8 cellular contexts compared by ENCODE assay signal in the genomic region with DNA sequence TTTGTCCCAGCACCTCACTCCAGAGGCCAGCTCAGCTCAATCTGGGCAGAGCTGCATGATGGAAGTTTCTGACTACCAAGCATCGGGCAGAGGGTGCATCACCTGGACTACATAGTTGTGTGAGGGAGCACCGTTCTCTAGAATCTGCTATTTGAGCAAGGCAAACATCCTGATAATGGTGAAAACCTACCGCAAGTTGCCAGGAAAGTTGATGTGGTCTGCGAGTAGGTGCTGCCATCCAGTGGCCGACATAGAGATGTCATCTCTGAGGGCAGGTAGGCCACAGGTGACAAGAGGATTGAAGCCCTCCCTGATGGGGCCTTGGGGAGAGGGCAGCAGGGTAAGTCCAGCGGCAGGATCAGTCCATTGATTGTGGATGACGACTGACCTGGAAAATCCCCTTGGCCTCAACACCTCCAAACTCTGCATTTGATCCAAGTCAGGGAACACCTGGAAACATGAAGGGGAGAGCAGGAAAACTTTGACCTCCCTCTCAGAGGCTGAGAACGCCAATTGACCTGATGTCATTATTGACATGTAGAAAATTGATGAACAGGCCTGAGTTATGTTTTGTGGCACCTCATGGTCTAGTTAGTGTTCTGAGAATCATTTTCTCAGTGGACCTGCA. TPM values are rescaled to one million over a fixed set of nuclear protein-coding genes. Genes with fewer than 3 reads are reported as not detected.
DNase-seq lines count a peak whose midpoint lies in the region; ATAC-seq and TF ChIP-seq lines count a peak whose summit lies in the region.

No MANE protein-coding gene starts in this region.

- peak; percentile 66 for TF ChIP-seq CTCF in A673 (conservative IDR thresholded peaks at IDR 0.05; ENCODE audit: low read depth, low read length)

- DNase-seq in A673 (ENCODE audit: low spot score), result peak; percentile 18
- DNase-seq in NOMO-1 treated with dmso at 0.1 percent for 144 hours (lab: John Stamatoyannopoulos, UW; ENCODE audit: unreplicated experiment), result peak; percentile 4
- peak; percentile 14 for DNase-seq in cerebellar cortex (ENCODE audit: low spot score)
- DNase-seq in stimulated activated CD4-positive, alpha-beta T cell treated with anti-CD3 and anti-CD28 coated beads, Interleukin-15, amount 100 ng/mL, for 48 hours (ENCODE audit: low read depth in 2 of 2), result peak; percentile 7 to 8
- DNase-seq in NCI-H1436 (lab: John Stamatoyannopoulos, UW), result no peak

- H3K9me3 ChIP-seq in A673 (ENCODE audit: low read depth, low read length, poor library complexity, severe bottlenecking), result no peaks in the 10 kb centered on the region

- no peak overlapping the region for H3K4me3 ChIP-seq in A673 (ENCODE audit: low read depth, low read length, poor library complexity, severe bottlenecking)

- POLR2A ChIA-PET in A673 (lab: Charles Lee; ENCODE audit: low non-redundant PET), result no interaction called here

- H3K4me1 ChIP-seq in A673 (ENCODE audit: insufficient read depth, low read length, poor library complexity, severe bottlenecking), result no peaks in the 10 kb centered on the region

- no peak overlapping the region for H3K27ac ChIP-seq in A673 (ENCODE audit: low read depth, low read length, poor library complexity, severe bottlenecking)

- no peaks in the 10 kb centered on the region for H3K27me3 ChIP-seq in A673 (replicated peaks; ENCODE audit: insufficient read depth, low read depth, low read length, poor library complexity)

- H3K36me3 ChIP-seq in A673 (ENCODE audit: insufficient read depth, low read length, poor library complexity, severe bottlenecking), result no peaks in the 10 kb centered on the region

- no TSS peak for BruUV-seq in A673 (replicated peaks; lab: Mats Ljungman, UMichigan)

- peak; percentile 84 for ATAC-seq in GM18502 (IDR thresholded peaks at IDR 0.05; ENCODE audit: poor library complexity, unreplicated experiment)
- peak; percentile 94 for ATAC-seq in HG02885 (IDR thresholded peaks at IDR 0.05; ENCODE audit: poor library complexity, unreplicated experiment)
- ATAC-seq in GM21447 (IDR thresholded peaks at IDR 0.05; ENCODE audit: unreplicated experiment), result no peak

- CTCF ChIA-PET in A673 (lab: Charles Lee), result no interaction called here

- intact Hi-C loops in A673 (cut with micrococcal nuclease; ENCODE audit: unreplicated experiment), result no loop called here

RNA-seq across cellular contexts. Expression of a gene that starts 3.9 kb away (rescaled TPM):
- not detected in 2 replicates for total RNA-seq in A673 (2021)

RNA-seq across cellular contexts. Expression of a gene that starts 34.1 kb away (rescaled TPM):
- not detected in 2 replicates for total RNA-seq in A673 (2021)
